ENCODE assay signal across 8 cellular contexts in genomic region chr3:141402476-141403171, GRCh38. TPM values are rescaled to one million over a fixed set of nuclear protein-coding genes. Genes with fewer than 3 reads are reported as not detected.
DNase-seq lines count a peak whose midpoint lies in the region; ATAC-seq and TF ChIP-seq lines count a peak whose summit lies in the region.

No MANE protein-coding gene starts in this region.

- intact Hi-C loops in ascending aorta (cut with DNase I) (loop anchor here (2.0 to 5.0 kb wide), 2 partner anchors 34 to 50 kb away; partner anchors contain the start of gene ZBTB38), prostate gland (cut with DNase I) (loop anchor here (5.0 kb wide), 1 partner anchor 40 kb away; no protein-coding TSS in a partner anchor)

- peak; percentile 40 for ATAC-seq in HG03139 (IDR thresholded peaks at IDR 0.05; ENCODE audit: unreplicated experiment)

- in situ Hi-C loops in GM18951 (cut with MboI; ENCODE audit: low sequenced_read_pairs, unreplicated experiment), result no loop called here

- H3K9me3 ChIP-seq in BE2C (no peaks in the 10 kb centered on the region), SK-N-MC (ENCODE audit: low read depth, low read length) (peaks cover 5% of the 10 kb centered on the region; the same call in 1 of the 2 replicates), ascending aorta (no peaks in the 10 kb centered on the region), prostate gland (no peaks in the 10 kb centered on the region)

- DNase-seq in BE2C, result peak; percentile 55
- DNase-seq in SK-N-MC (ENCODE audit: low read depth, low spot score), result no peak
- DNase-seq in ascending aorta (ENCODE audit: low spot score in 2 of 2), result peak in 1 of 2 donors; percentile 81
- peak; percentile 52 for DNase-seq in hepatic stellate cell (ENCODE audit: low spot score)
- peak; percentile 75 for DNase-seq in prostate gland (ENCODE audit: low spot score)
- DNase-seq in HK-2 (ENCODE audit: unreplicated experiment), result no peak

- H3K36me3 ChIP-seq in BE2C (no peaks in the 10 kb centered on the region), SK-N-MC (ENCODE audit: insufficient read depth, low read length) (peaks cover 48% of the 10 kb centered on the region), ascending aorta (peaks cover 5 to 26% of the 10 kb centered on the region in 2 donors), prostate gland (no peaks in the 10 kb centered on the region)

- H3K4me3 ChIP-seq in BE2C (ENCODE audit: low read depth, low read length) (peak overlapping the region; percentile 73), SK-N-MC (peak overlapping the region; percentile 80), ascending aorta (peak overlapping the region; percentile 85 to 88), prostate gland (peak overlapping the region; percentile 79 to 83)

- WGBS in prostate gland, result 1% methylated on average over 27 of the region's 58 CpGs

- TF ChIP-seq CTCF in BE2C (IDR thresholded peaks at IDR 0.05; ENCODE audit: low read depth, low read length), result no peak
- peak in 1 of 3 experiments; percentile 7 for TF ChIP-seq CTCF in ascending aorta (IDR thresholded peaks at IDR 0.05)
- no peak for TF ChIP-seq CTCF in prostate gland (IDR thresholded peaks at IDR 0.05)

- H3K4me1 ChIP-seq in BE2C (no peaks in the 10 kb centered on the region; the same call in 1 of the 2 replicates), ascending aorta (peaks cover 2 to 50% of the 10 kb centered on the region in 2 donors), prostate gland (replicated peaks) (peaks cover 3% of the 10 kb centered on the region)

- no peak overlapping the region for H3K27ac ChIP-seq in SK-N-MC
- peak overlapping the region; percentile 89 to 99 for H3K27ac ChIP-seq in ascending aorta
- H3K27ac ChIP-seq in prostate gland, result peak overlapping the region; percentile 97 to 99

- TF ChIP-seq POLR2A in GM18951 (IDR thresholded peaks at IDR 0.05; ENCODE audit: extremely low read depth, insufficient read depth, insufficient read length) (peak; percentile 7), prostate gland (IDR thresholded peaks at IDR 0.05) (peak; percentile 53)

- H3K27me3 ChIP-seq in BE2C, result no peaks in the 10 kb centered on the region
- H3K27me3 ChIP-seq in ascending aorta, result no peaks in the 10 kb centered on the region
- no peaks in the 10 kb centered on the region for H3K27me3 ChIP-seq in prostate gland (replicated peaks; ENCODE audit: insufficient read depth)

- H3K9ac ChIP-seq in SK-N-MC (ENCODE audit: insufficient read length), result peak overlapping the region; percentile 79

RNA-seq across cellular contexts. Expression of gene ZBTB38, which starts 34.3 kb away (rescaled TPM):
- polyA plus RNA-seq in BE2C (2012; ENCODE audit: insufficient read depth, insufficient read length, low read depth), result 45.6 TPM
- total RNA-seq in ascending aorta, result 101 TPM
- 100 to 1,000 TPM; 151 to 169 TPM for total RNA-seq in prostate gland

Comparison
In these comparisons a context has a peak if more than half of its experiments do, and no peak if none do; other contexts are left out.
1. DNase-seq: peak in BE2C (single experiment), hepatic stellate cell (single experiment) and prostate gland (single experiment); none in SK-N-MC (single experiment) and HK-2 (single experiment).
2. Peak in every context shown above with its lines, with median percentiles within 50 percentile points of each other: H3K4me3 ChIP-seq.